In the genomic region with DNA sequence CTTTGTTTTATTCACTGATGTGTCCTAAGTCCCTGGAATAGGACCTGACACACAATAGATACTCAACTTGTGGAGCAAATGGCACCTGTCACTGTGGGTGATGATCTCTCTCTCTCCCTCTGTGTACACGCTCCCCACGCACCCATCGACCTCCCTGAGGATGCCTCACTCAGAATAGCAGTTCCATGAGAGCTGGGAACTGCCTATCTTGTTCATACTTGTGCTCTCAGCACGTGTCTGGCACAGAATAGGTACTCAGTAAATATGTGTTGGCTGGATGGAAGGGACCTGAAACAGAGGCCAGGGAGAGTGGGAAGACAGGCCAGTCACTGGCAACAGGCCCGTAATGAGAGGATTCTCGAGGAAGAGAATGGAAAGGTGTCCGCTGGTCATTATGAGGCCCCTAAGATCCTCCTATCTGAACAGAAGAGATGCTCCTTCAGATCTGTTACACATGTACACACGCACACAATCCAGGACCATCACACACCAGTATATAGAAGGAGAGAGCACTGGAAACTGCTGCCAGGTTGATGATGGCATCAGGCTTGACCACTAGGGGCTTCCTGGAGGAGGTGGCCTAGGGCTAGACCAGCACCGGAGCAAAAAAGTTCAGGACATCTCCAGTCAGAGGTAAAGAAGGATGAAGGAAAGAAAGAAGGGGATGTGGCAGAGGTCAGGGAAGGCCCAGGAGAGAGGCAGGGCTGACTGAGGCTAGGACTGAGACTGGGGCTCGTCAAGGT, we compare ENCODE assay signal across 1 cellular context.
TF ChIP-seq lines count a peak whose summit lies in the region.

No MANE protein-coding gene starts in this region.

TF ChIP-seq in IMR-90, 13 proteins besides CTCF, POLR2A, EP300 and RAD21:
- TF ChIP-seq CEBPB (IDR thresholded peaks at IDR 0.05; ENCODE audit: low read depth, low read length) (no peak), NFE2L2 (IDR thresholded peaks at IDR 0.05; ENCODE audit: low read depth, low read length) (no peak)
- TF ChIP-seq, protein P1, sequence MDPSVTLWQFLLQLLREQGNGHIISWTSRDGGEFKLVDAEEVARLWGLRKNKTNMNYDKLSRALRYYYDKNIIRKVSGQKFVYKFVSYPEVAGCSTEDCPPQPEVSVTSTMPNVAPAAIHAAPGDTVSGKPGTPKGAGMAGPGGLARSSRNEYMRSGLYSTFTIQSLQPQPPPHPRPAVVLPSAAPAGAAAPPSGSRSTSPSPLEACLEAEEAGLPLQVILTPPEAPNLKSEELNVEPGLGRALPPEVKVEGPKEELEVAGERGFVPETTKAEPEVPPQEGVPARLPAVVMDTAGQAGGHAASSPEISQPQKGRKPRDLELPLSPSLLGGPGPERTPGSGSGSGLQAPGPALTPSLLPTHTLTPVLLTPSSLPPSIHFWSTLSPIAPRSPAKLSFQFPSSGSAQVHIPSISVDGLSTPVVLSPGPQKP (IDR thresholded peaks at IDR 0.05; ENCODE audit: borderline replicate concordance, low read depth, low read length), result no peak
